Comparison of ENCODE assay signal across 21 cellular contexts in the genomic region with DNA sequence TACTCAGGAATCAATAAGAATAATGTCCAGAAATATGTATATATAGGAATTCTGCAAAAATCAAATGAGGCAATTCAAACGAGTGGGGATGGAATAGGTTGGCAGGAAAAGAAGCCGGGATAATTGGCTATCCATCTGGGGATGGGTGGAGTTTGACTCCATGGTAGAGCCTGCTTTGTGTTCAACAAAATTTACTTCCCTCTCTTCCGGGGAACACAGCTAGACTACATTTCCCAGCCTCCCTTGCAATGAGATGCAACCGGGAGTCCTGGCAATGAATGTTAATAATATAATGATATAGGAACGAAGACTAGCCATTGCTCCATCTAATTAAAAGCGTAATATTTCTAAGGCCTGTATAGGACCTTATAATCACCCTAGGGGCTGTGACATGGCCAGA.
"Had no signal": no experiment of that assay in that cellular context is flagged by ENCODE, and none has a peak within 500 bp of the region (broad histone marks: within the 10 kb centered on the region; RNA-seq: fewer than 3 reads in every experiment).

No MANE protein-coding gene starts in this region.

- H3K9me3 ChIP-seq: mucosa of descending colon, right atrium auricular region, tibial nerve, vagina had no signal

- H3K4me1 ChIP-seq: neural progenitor cell, right atrium auricular region, vagina had no signal

- H3K27me3 ChIP-seq: brain microvascular endothelial cell, foreskin keratinocyte, neural progenitor cell, right atrium auricular region, tibial nerve, vagina had no signal

- H3K27ac ChIP-seq: brain microvascular endothelial cell, coronary artery, foreskin keratinocyte, neural progenitor cell, right atrium auricular region, vagina had no signal

- H3K36me3 ChIP-seq: brain microvascular endothelial cell, neural progenitor cell, right atrium auricular region, tibial nerve, vagina had no signal

- DNase-seq: activated CD4-positive, alpha-beta T cell treated with anti-CD3 and anti-CD28 coated beads, Interleukin-2, amount 50 U/mL, for 1 hour; activated CD8-positive, alpha-beta memory T cell treated with anti-CD3 and anti-CD28 coated beads for 24 hours; activated CD8-positive, alpha-beta memory T cell treated with anti-CD3 and anti-CD28 coated beads, Interleukin-2, amount 50 U/mL, for 48 hours; activated effector memory CD4-positive, alpha-beta T cell treated with Interleukin-2 at 50 U/mL for 16 hours; activated naive CD4-positive, alpha-beta T cell treated with anti-CD3 and anti-CD28 coated beads, Interleukin-2, amount 10 ng/mL, durations not matched to agents 7 days and 5 days; activated T-cell treated with anti-CD3 and anti-CD28 coated beads, Interleukin-2, amount 50 U/mL, for 48 hours; aorta; brain microvascular endothelial cell; foreskin keratinocyte; head of caudate nucleus; mucosa of descending colon; naive B cell; stimulated activated CD4-positive, alpha-beta T cell treated with anti-CD3 and anti-CD28 coated beads, Interleukin-2, amount 100 ng/mL, for 24 hours; stimulated activated naive CD8-positive, alpha-beta T cell treated with anti-CD3 and anti-CD28 coated beads, Interleukin-15, Interleukin-2, amounts not matched to agents 100 U/mL and 50 U/mL, for 24 hours; substantia nigra; T-helper 9 cell had no signal

- H3K9ac ChIP-seq: neural progenitor cell had no signal

- H3K4me3 ChIP-seq: coronary artery, mucosa of descending colon, neural progenitor cell, right atrium auricular region, tibial nerve, vagina had no signal
